Comparison of ENCODE assay signal across 1 cellular context in the genomic region with DNA sequence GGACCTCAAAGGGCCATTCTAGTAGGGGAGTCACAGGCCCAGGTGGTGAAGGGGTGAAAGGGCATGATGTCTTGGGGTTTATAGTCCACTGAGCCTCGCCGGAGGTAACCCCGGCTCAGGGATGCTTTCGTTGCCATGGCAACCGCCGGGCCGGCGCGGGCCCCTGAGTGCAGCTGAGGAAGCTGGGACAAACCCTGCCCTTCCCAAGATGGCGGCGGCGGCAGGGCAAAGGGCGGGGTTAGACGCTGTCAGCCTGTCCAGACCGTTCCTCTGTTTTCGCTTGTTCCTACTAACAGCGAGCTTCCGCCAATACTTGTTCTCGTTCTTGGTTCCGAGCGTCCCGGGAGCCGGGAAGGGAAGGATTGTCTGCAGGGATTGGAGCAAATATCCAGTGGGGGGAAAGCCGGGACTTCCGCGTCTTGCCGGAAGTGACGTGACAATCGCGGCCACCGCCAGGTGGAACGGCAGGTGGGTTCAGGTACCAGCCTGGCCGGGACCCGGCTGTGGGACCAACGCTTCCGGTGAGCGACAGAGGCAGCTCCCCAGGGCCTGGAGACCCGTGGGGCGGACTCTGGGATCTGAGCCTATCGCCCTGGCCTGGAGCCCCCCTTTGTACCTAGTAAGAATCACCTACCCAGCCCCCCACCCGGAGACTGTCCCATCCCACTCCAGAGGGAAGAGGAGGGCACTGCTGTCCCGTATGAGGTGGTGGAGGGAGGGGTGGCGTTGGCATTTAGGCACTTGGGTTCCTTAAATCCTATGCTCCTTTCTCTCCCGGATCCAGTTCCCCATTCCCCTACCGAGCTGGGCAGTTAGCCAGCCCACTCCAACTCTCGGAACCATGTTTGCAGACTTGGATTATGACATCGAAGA.
TF ChIP-seq lines count a peak whose summit lies in the region.

A gene (plus strand): TSS at position 436 of the 873 bp plus-strand sequence. CDS start 406 bp downstream, at position 842.

TF ChIP-seq in SK-N-SH, 30 proteins besides CTCF, POLR2A, EP300 and RAD21 (continued from another document):
- TF ChIP-seq, protein P1, sequence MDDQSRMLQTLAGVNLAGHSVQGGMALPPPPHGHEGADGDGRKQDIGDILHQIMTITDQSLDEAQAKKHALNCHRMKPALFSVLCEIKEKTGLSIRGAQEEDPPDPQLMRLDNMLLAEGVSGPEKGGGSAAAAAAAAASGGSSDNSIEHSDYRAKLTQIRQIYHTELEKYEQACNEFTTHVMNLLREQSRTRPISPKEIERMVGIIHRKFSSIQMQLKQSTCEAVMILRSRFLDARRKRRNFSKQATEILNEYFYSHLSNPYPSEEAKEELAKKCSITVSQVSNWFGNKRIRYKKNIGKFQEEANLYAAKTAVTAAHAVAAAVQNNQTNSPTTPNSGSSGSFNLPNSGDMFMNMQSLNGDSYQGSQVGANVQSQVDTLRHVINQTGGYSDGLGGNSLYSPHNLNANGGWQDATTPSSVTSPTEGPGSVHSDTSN (IDR thresholded peaks at IDR 0.05): peak; percentile 34; the same call in 1 of the 2 replicates
- no peak for TF ChIP-seq MEF2A (IDR thresholded peaks at IDR 0.05; ENCODE audit: borderline replicate concordance, low read depth)
- TF ChIP-seq, protein P2, sequence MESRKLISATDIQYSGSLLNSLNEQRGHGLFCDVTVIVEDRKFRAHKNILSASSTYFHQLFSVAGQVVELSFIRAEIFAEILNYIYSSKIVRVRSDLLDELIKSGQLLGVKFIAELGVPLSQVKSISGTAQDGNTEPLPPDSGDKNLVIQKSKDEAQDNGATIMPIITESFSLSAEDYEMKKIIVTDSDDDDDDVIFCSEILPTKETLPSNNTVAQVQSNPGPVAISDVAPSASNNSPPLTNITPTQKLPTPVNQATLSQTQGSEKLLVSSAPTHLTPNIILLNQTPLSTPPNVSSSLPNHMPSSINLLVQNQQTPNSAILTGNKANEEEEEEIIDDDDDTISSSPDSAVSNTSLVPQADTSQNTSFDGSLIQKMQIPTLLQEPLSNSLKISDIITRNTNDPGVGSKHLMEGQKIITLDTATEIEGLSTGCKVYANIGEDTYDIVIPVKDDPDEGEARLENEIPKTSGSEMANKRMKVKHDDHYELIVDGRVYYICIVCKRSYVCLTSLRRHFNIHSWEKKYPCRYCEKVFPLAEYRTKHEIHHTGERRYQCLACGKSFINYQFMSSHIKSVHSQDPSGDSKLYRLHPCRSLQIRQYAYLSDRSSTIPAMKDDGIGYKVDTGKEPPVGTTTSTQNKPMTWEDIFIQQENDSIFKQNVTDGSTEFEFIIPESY (IDR thresholded peaks at IDR 0.05; ENCODE audit: borderline replicate concordance, low read depth): no peak
- TF ChIP-seq MXI1 (IDR thresholded peaks at IDR 0.05; ENCODE audit: low read depth, low read length): no peak
- no peak for TF ChIP-seq JUND (IDR thresholded peaks at IDR 0.05)
- TF ChIP-seq TAF1 (IDR thresholded peaks at IDR 0.05; ENCODE audit: borderline replicate concordance, low read depth, low read length): peak; percentile 36; the same call in 1 of the 2 replicates
- no peak for TF ChIP-seq FOSL2 (IDR thresholded peaks at IDR 0.05; ENCODE audit: borderline replicate concordance, low read depth)
